In the genomic region with DNA sequence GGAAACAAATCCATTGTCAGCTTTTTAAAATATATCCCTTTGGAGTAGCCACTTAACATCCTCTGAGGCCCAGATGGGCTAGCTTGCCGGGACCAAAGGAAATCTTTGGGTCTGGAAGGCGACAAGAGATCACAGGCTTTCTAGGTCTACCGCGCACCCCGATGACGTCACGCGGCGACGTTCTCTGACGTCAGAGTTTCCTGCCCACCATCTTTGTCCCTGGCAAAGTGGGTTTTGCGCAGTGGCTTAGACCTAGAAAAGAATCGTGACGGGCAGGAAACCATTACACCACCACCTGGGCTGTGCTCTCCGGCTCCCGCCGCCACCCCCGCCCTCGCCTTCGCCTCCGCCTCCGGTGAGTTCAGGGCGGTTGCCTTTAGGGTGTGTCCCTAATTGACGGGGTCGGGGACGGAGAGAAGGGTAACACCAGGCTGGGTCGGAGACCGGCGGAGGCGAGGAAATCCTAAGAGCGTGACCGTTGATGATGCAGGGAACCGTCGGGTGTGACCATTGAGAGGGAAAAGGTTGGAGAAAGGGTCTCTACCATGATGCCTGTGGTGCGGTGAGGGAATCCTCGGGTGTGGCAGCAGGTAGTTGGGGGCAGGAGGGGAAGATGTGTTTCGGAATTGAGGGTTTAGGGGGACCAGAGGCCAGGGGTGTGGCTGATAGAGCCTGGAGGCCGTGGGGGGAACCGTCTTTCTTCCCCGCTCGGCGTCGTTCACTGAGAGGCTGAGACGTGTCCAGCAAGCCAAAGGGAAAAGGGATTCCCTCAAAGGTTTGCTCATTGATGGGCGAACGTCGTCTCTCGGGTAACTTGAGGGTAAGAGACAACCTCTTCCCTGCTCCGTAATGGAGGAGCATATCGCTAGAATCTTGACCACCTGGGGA, we compare ENCODE assay signal across 1 cellular context.
TF ChIP-seq lines count a peak whose summit lies in the region.

A gene (plus strand): TSS at position 249 of the 888 bp plus-strand sequence. CDS start 6,709 bp downstream, outside the sequence.

TF ChIP-seq in HepG2, 621 proteins besides CTCF, POLR2A, EP300 and RAD21 (continued from another document and continues in another):
- TF ChIP-seq, protein P1, sequence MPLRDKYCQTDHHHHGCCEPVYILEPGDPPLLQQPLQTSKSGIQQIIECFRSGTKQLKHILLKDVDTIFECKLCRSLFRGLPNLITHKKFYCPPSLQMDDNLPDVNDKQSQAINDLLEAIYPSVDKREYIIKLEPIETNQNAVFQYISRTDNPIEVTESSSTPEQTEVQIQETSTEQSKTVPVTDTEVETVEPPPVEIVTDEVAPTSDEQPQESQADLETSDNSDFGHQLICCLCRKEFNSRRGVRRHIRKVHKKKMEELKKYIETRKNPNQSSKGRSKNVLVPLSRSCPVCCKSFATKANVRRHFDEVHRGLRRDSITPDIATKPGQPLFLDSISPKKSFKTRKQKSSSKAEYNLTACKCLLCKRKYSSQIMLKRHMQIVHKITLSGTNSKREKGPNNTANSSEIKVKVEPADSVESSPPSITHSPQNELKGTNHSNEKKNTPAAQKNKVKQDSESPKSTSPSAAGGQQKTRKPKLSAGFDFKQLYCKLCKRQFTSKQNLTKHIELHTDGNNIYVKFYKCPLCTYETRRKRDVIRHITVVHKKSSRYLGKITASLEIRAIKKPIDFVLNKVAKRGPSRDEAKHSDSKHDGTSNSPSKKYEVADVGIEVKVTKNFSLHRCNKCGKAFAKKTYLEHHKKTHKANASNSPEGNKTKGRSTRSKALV (CRISPR knock-in tag; IDR thresholded peaks at IDR 0.05): no peak
- TF ChIP-seq RAD51 (IDR thresholded peaks at IDR 0.05; ENCODE audit: borderline replicate concordance): no peak
- TF ChIP-seq, protein P2, sequence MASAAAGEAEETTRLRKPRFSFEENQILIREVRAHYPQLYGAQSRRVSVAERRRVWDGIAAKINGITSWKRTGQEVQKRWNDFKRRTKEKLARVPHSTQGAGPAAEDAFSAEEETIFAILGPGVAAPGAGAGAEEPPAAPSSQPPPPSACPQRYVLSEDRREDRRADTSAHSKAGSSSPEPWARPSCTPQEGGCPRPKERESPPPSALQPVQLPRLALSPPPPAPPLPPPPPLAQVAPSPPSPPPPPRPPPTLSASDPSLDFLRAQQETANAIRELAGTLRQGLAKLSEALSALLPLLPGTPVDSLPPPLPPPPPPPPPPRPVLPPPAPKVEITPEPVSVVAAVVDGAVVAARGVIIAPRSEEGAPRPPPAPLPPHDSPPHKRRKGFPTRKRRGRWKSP (CRISPR knock-in tag; IDR thresholded peaks at IDR 0.05): peak; percentile 86
- TF ChIP-seq NFIB (CRISPR knock-in tag; IDR thresholded peaks at IDR 0.05; ENCODE audit: borderline replicate concordance): no peak
- no peak for TF ChIP-seq MAF1 (CRISPR knock-in tag; IDR thresholded peaks at IDR 0.05; ENCODE audit: borderline replicate concordance)
- no peak for TF ChIP-seq ZNF292 (CRISPR knock-in tag; IDR thresholded peaks at IDR 0.05; ENCODE audit: borderline replicate concordance, low read depth)
- peak; percentile 86; the same call in 1 of the 2 replicates for TF ChIP-seq SRY (CRISPR knock-in tag; IDR thresholded peaks at IDR 0.05)
- no peak for TF ChIP-seq ZSCAN30 (CRISPR knock-in tag; IDR thresholded peaks at IDR 0.05)
- TF ChIP-seq HOXA9 (CRISPR knock-in tag; IDR thresholded peaks at IDR 0.05; ENCODE audit: borderline replicate concordance): no peak
- no peak for TF ChIP-seq SMARCE1 (IDR thresholded peaks at IDR 0.05; ENCODE audit: borderline replicate concordance)
- TF ChIP-seq YEATS4 (CRISPR knock-in tag; IDR thresholded peaks at IDR 0.05; ENCODE audit: borderline replicate concordance): peak; percentile 70; the same call in 1 of the 2 replicates
- TF ChIP-seq JUND (CRISPR knock-in tag; IDR thresholded peaks at IDR 0.05): 0 out of 2 replicates have a peak, but pooled peaks have one; percentile 54
- no peak for TF ChIP-seq CC2D1A (CRISPR knock-in tag; IDR thresholded peaks at IDR 0.05)
- TF ChIP-seq, protein P3, sequence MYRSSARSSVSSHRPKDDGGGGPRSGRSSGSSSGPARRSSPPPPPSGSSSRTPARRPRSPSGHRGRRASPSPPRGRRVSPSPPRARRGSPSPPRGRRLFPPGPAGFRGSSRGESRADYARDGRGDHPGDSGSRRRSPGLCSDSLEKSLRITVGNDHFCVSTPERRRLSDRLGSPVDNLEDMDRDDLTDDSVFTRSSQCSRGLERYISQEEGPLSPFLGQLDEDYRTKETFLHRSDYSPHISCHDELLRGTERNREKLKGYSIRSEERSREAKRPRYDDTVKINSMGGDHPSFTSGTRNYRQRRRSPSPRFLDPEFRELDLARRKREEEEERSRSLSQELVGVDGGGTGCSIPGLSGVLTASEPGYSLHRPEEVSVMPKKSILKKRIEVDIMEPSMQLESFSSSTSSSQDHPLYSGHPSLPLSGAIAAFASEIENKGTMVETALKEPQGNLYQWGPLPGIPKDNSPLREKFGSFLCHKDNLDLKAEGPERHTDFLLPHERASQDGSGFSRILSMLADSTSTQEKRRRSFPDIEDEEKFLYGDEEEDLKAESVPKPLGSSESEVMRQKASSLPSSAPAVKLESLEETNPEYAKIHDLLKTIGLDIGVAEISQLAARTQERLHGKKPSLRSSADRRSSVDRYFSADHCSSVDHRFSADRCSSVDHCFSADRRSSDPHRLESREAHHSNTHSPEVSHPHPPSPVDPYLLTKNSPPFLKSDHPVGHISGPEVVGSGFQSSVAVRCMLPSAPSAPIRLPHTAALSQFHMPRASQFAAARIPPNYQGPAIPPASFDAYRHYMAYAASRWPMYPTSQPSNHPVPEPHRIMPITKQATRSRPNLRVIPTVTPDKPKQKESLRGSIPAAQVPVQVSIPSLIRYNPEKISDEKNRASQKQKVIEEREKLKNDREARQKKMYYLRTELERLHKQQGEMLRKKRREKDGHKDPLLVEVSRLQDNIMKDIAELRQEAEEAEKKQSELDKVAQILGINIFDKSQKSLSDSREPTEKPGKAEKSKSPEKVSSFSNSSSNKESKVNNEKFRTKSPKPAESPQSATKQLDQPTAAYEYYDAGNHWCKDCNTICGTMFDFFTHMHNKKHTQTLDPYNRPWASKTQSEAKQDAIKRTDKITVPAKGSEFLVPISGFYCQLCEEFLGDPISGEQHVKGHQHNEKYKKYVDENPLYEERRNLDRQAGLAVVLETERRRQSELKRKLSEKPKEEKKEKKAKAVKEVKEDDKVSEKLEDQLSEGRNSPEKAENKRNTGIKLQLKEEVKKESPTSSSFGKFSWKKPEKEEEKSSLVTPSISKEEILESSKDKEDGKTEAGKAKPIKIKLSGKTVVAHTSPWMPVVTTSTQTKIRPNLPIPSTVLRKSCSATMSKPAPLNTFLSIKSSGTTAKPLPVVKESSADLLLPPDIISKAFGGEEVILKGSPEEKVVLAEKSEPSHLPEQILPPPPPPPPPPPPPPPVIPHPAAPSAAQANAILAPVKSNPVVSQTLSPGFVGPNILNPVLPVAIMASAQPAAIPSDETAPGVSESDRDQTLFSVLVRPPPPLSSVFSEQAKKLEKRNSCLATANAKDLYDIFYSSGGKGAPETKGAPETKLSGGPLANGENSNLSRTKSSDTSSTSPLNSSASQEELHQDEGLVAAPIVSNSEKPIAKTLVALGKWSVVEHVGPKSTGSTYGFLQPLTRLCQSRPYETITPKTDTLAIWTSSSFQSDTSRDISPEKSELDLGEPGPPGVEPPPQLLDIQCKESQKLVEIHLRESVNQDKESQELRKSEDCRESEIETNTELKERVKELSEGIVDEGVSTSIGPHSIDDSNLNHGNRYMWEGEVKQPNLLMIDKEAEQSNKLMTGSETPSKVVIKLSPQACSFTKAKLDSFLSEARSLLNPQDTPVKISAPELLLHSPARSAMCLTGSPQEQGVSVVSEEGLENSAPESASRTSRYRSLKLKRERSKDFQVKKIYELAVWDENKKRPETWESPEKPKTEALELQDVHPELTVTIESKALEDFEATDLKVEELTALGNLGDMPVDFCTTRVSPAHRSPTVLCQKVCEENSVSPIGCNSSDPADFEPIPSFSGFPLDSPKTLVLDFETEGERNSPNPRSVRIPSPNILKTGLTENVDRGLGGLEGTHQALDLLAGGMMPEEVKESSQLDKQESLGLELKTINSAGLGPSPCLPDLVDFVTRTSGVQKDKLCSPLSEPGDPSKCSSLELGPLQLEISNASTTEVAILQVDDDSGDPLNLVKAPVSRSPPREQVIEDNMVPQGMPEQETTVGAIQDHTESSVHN (CRISPR knock-in tag; IDR thresholded peaks at IDR 0.05): no peak
- TF ChIP-seq, protein P4, sequence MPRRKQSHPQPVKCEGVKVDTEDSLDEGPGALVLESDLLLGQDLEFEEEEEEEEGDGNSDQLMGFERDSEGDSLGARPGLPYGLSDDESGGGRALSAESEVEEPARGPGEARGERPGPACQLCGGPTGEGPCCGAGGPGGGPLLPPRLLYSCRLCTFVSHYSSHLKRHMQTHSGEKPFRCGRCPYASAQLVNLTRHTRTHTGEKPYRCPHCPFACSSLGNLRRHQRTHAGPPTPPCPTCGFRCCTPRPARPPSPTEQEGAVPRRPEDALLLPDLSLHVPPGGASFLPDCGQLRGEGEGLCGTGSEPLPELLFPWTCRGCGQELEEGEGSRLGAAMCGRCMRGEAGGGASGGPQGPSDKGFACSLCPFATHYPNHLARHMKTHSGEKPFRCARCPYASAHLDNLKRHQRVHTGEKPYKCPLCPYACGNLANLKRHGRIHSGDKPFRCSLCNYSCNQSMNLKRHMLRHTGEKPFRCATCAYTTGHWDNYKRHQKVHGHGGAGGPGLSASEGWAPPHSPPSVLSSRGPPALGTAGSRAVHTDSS (CRISPR knock-in tag; conservative IDR thresholded peaks at IDR 0.05): no peak
- TF ChIP-seq ZNF557 (CRISPR knock-in tag; IDR thresholded peaks at IDR 0.05): no peak
- no peak for TF ChIP-seq AKAP8 (CRISPR knock-in tag; IDR thresholded peaks at IDR 0.05)
- no peak for TF ChIP-seq FOXM1 (CRISPR knock-in tag; IDR thresholded peaks at IDR 0.05)
- TF ChIP-seq, protein P5, sequence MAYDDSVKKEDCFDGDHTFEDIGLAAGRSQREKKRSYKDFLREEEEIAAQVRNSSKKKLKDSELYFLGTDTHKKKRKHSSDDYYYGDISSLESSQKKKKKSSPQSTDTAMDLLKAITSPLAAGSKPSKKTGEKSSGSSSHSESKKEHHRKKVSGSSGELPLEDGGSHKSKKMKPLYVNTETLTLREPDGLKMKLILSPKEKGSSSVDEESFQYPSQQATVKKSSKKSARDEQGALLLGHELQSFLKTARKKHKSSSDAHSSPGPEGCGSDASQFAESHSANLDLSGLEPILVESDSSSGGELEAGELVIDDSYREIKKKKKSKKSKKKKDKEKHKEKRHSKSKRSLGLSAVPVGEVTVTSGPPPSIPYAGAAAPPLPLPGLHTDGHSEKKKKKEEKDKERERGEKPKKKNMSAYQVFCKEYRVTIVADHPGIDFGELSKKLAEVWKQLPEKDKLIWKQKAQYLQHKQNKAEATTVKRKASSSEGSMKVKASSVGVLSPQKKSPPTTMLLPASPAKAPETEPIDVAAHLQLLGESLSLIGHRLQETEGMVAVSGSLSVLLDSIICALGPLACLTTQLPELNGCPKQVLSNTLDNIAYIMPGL (CRISPR knock-in tag; IDR thresholded peaks at IDR 0.05; ENCODE audit: borderline replicate concordance in 1 of 2, low read depth in 1 of 2): peak; percentile 73 to 90; a peak in 3 of 4 replicates
- TF ChIP-seq, protein P6, sequence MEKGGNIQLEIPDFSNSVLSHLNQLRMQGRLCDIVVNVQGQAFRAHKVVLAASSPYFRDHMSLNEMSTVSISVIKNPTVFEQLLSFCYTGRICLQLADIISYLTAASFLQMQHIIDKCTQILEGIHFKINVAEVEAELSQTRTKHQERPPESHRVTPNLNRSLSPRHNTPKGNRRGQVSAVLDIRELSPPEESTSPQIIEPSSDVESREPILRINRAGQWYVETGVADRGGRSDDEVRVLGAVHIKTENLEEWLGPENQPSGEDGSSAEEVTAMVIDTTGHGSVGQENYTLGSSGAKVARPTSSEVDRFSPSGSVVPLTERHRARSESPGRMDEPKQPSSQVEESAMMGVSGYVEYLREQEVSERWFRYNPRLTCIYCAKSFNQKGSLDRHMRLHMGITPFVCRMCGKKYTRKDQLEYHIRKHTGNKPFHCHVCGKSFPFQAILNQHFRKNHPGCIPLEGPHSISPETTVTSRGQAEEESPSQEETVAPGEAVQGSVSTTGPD (CRISPR knock-in tag; IDR thresholded peaks at IDR 0.05): no peak
- TF ChIP-seq, protein P7, sequence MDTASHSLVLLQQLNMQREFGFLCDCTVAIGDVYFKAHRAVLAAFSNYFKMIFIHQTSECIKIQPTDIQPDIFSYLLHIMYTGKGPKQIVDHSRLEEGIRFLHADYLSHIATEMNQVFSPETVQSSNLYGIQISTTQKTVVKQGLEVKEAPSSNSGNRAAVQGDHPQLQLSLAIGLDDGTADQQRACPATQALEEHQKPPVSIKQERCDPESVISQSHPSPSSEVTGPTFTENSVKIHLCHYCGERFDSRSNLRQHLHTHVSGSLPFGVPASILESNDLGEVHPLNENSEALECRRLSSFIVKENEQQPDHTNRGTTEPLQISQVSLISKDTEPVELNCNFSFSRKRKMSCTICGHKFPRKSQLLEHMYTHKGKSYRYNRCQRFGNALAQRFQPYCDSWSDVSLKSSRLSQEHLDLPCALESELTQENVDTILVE (CRISPR knock-in tag; IDR thresholded peaks at IDR 0.05): peak; percentile 85
- TF ChIP-seq NPAS2 (CRISPR knock-in tag; IDR thresholded peaks at IDR 0.05; ENCODE audit: borderline replicate concordance): no peak
- TF ChIP-seq ZNF746 (CRISPR knock-in tag; IDR thresholded peaks at IDR 0.05): peak; percentile 68; the same call in 1 of the 2 replicates
- peak; percentile 95 for TF ChIP-seq SAP130 (CRISPR knock-in tag; IDR thresholded peaks at IDR 0.05; ENCODE audit: low read depth)
- peak; percentile 64; the same call in 1 of the 2 replicates for TF ChIP-seq SIN3B (IDR thresholded peaks at IDR 0.05; ENCODE audit: low read length)
- 0 out of 2 replicates have a peak, but pooled peaks have one; percentile 23 for TF ChIP-seq ZNF468 (CRISPR knock-in tag; IDR thresholded peaks at IDR 0.05)
- peak; percentile 92 for TF ChIP-seq NRL (CRISPR knock-in tag; IDR thresholded peaks at IDR 0.05; ENCODE audit: borderline replicate concordance)
- TF ChIP-seq, protein P8, sequence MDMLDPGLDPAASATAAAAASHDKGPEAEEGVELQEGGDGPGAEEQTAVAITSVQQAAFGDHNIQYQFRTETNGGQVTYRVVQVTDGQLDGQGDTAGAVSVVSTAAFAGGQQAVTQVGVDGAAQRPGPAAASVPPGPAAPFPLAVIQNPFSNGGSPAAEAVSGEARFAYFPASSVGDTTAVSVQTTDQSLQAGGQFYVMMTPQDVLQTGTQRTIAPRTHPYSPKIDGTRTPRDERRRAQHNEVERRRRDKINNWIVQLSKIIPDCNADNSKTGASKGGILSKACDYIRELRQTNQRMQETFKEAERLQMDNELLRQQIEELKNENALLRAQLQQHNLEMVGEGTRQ (IDR thresholded peaks at IDR 0.05; ENCODE audit: low read depth, low read length): no peak
- TF ChIP-seq, protein P8 (CRISPR knock-in tag; IDR thresholded peaks at IDR 0.05; ENCODE audit: borderline replicate concordance): peak; percentile 25; the same call in 1 of the 2 replicates
- no peak for TF ChIP-seq MED8 (CRISPR knock-in tag; IDR thresholded peaks at IDR 0.05; ENCODE audit: insufficient replicate concordance)
- no peak; the same call in 1 of the 2 replicates for TF ChIP-seq WIZ (CRISPR knock-in tag; IDR thresholded peaks at IDR 0.05)
- peak; percentile 83 for TF ChIP-seq SMAD3 (CRISPR knock-in tag; IDR thresholded peaks at IDR 0.05)
